In genomic region chr1:21946836-21947587, GRCh38 we compare ENCODE assay signal across 1 cellular context.
TF ChIP-seq lines count a peak whose summit lies in the region.

No MANE protein-coding gene starts in this region.

TF ChIP-seq in HepG2, 621 proteins besides CTCF, POLR2A, EP300 and RAD21 (continued from another document):
- TF ChIP-seq, protein P1, sequence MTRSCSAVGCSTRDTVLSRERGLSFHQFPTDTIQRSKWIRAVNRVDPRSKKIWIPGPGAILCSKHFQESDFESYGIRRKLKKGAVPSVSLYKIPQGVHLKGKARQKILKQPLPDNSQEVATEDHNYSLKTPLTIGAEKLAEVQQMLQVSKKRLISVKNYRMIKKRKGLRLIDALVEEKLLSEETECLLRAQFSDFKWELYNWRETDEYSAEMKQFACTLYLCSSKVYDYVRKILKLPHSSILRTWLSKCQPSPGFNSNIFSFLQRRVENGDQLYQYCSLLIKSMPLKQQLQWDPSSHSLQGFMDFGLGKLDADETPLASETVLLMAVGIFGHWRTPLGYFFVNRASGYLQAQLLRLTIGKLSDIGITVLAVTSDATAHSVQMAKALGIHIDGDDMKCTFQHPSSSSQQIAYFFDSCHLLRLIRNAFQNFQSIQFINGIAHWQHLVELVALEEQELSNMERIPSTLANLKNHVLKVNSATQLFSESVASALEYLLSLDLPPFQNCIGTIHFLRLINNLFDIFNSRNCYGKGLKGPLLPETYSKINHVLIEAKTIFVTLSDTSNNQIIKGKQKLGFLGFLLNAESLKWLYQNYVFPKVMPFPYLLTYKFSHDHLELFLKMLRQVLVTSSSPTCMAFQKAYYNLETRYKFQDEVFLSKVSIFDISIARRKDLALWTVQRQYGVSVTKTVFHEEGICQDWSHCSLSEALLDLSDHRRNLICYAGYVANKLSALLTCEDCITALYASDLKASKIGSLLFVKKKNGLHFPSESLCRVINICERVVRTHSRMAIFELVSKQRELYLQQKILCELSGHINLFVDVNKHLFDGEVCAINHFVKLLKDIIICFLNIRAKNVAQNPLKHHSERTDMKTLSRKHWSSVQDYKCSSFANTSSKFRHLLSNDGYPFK (CRISPR knock-in tag; IDR thresholded peaks at IDR 0.05; ENCODE audit: borderline replicate concordance): peak; percentile 66
- TF ChIP-seq SMC3 (IDR thresholded peaks at IDR 0.05; ENCODE audit: low read length) (peak; percentile 20), RAD51 (IDR thresholded peaks at IDR 0.05; ENCODE audit: borderline replicate concordance) (no peak), U2AF2 (IDR thresholded peaks at IDR 0.05; ENCODE audit: low read depth, low read length) (no peak), SETDB1 (CRISPR knock-in tag; IDR thresholded peaks at IDR 0.05; ENCODE audit: borderline replicate concordance) (no peak), ZSCAN22 (CRISPR knock-in tag; IDR thresholded peaks at IDR 0.05) (no peak), SP5 (CRISPR knock-in tag; IDR thresholded peaks at IDR 0.05; ENCODE audit: borderline replicate concordance, low read depth) (peak; percentile 91), SALL2 (CRISPR knock-in tag; IDR thresholded peaks at IDR 0.05) (no peak), ZNF891 (CRISPR knock-in tag; IDR thresholded peaks at IDR 0.05) (no peak), AKAP8 (CRISPR knock-in tag; IDR thresholded peaks at IDR 0.05) (no peak), TRIM22 (IDR thresholded peaks at IDR 0.05) (no peak), TAF1 (CRISPR knock-in tag; IDR thresholded peaks at IDR 0.05) (no peak), ZMYM3 (CRISPR knock-in tag; IDR thresholded peaks at IDR 0.05) (peak; percentile 88), NR1H2 (CRISPR knock-in tag; IDR thresholded peaks at IDR 0.05; ENCODE audit: borderline replicate concordance, low read depth) (no peak), ZNF230 (CRISPR knock-in tag; IDR thresholded peaks at IDR 0.05) (peak; percentile 56; the same call in 1 of the 2 replicates), IRF2 (CRISPR knock-in tag; IDR thresholded peaks at IDR 0.05) (peak; percentile 85), SP1 (IDR thresholded peaks at IDR 0.05) (no peak), SP1 (CRISPR knock-in tag; IDR thresholded peaks at IDR 0.05) (no peak), ONECUT2 (CRISPR knock-in tag; IDR thresholded peaks at IDR 0.05) (no peak), RCOR2 (CRISPR knock-in tag; IDR thresholded peaks at IDR 0.05) (no peak), HMGA1 (CRISPR knock-in tag; conservative IDR thresholded peaks at IDR 0.05) (no peak), DZIP1 (CRISPR knock-in tag; IDR thresholded peaks at IDR 0.05) (no peak), ZNF354B (CRISPR knock-in tag; IDR thresholded peaks at IDR 0.05) (no peak), ZNF557 (CRISPR knock-in tag; IDR thresholded peaks at IDR 0.05) (peak; percentile 55; the same call in 1 of the 2 replicates), ZMYM2 (CRISPR knock-in tag; IDR thresholded peaks at IDR 0.05) (no peak), ZBTB21 (CRISPR knock-in tag; IDR thresholded peaks at IDR 0.05) (no peak), ZBTB10 (CRISPR knock-in tag; IDR thresholded peaks at IDR 0.05; ENCODE audit: borderline replicate concordance) (no peak), PCBP1 (IDR thresholded peaks at IDR 0.05; ENCODE audit: borderline replicate concordance, low read depth, low read length) (no peak), ZBTB20 (CRISPR knock-in tag; IDR thresholded peaks at IDR 0.05; ENCODE audit: borderline replicate concordance, low read depth) (peak; percentile 83; the same call in 1 of the 2 replicates), SP4 (CRISPR knock-in tag; IDR thresholded peaks at IDR 0.05) (no peak), DRAP1 (CRISPR knock-in tag; IDR thresholded peaks at IDR 0.05) (peak; percentile 39; the same call in 1 of the 2 replicates), ZNF777 (CRISPR knock-in tag; IDR thresholded peaks at IDR 0.05) (no peak), CHCHD3 (CRISPR knock-in tag; IDR thresholded peaks at IDR 0.05) (no peak)
- TF ChIP-seq, protein P2, sequence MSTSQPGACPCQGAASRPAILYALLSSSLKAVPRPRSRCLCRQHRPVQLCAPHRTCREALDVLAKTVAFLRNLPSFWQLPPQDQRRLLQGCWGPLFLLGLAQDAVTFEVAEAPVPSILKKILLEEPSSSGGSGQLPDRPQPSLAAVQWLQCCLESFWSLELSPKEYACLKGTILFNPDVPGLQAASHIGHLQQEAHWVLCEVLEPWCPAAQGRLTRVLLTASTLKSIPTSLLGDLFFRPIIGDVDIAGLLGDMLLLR (CRISPR knock-in tag; IDR thresholded peaks at IDR 0.05): no peak
- TF ChIP-seq, protein P3, sequence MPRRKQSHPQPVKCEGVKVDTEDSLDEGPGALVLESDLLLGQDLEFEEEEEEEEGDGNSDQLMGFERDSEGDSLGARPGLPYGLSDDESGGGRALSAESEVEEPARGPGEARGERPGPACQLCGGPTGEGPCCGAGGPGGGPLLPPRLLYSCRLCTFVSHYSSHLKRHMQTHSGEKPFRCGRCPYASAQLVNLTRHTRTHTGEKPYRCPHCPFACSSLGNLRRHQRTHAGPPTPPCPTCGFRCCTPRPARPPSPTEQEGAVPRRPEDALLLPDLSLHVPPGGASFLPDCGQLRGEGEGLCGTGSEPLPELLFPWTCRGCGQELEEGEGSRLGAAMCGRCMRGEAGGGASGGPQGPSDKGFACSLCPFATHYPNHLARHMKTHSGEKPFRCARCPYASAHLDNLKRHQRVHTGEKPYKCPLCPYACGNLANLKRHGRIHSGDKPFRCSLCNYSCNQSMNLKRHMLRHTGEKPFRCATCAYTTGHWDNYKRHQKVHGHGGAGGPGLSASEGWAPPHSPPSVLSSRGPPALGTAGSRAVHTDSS (CRISPR knock-in tag; conservative IDR thresholded peaks at IDR 0.05): no peak
- TF ChIP-seq, protein P4, sequence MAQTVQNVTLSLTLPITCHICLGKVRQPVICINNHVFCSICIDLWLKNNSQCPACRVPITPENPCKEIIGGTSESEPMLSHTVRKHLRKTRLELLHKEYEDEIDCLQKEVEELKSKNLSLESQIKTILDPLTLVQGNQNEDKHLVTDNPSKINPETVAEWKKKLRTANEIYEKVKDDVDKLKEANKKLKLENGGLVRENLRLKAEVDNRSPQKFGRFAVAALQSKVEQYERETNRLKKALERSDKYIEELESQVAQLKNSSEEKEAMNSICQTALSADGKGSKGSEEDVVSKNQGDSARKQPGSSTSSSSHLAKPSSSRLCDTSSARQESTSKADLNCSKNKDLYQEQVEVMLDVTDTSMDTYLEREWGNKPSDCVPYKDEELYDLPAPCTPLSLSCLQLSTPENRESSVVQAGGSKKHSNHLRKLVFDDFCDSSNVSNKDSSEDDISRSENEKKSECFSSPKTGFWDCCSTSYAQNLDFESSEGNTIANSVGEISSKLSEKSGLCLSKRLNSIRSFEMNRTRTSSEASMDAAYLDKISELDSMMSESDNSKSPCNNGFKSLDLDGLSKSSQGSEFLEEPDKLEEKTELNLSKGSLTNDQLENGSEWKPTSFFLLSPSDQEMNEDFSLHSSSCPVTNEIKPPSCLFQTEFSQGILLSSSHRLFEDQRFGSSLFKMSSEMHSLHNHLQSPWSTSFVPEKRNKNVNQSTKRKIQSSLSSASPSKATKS (CRISPR knock-in tag; IDR thresholded peaks at IDR 0.05): no peak
- TF ChIP-seq, protein P5, sequence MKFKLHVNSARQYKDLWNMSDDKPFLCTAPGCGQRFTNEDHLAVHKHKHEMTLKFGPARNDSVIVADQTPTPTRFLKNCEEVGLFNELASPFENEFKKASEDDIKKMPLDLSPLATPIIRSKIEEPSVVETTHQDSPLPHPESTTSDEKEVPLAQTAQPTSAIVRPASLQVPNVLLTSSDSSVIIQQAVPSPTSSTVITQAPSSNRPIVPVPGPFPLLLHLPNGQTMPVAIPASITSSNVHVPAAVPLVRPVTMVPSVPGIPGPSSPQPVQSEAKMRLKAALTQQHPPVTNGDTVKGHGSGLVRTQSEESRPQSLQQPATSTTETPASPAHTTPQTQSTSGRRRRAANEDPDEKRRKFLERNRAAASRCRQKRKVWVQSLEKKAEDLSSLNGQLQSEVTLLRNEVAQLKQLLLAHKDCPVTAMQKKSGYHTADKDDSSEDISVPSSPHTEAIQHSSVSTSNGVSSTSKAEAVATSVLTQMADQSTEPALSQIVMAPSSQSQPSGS (CRISPR knock-in tag; IDR thresholded peaks at IDR 0.05): no peak
- TF ChIP-seq, protein P6, sequence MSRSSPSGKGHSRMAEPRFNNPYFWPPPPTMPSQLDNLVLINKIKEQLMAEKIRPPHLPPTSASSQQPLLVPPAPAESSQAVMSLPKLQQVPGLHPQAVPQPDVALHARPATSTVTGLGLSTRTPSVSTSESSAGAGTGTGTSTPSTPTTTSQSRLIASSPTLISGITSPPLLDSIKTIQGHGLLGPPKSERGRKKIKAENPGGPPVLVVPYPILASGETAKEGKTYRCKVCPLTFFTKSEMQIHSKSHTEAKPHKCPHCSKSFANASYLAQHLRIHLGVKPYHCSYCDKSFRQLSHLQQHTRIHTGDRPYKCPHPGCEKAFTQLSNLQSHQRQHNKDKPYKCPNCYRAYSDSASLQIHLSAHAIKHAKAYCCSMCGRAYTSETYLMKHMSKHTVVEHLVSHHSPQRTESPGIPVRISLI (CRISPR knock-in tag; IDR thresholded peaks at IDR 0.05; ENCODE audit: borderline replicate concordance): no peak
TF ChIP-seq in HepG2: peak in this region for 181.
